In genomic region chr13:49690990-49691886, GRCh38 we compare ENCODE assay signal across 8 cellular contexts. TPM values are rescaled to one million over a fixed set of nuclear protein-coding genes. Genes with fewer than 3 reads are reported as not detected.
DNase-seq lines count a peak whose midpoint lies in the region; ATAC-seq and TF ChIP-seq lines count a peak whose summit lies in the region.

Gene EBPL, minus strand, starts transcription at chr13:49691486. Its CDS starts 62 bp downstream, at chr13:49691424.

- peaks cover 24% of the 10 kb centered on the region for H3K4me1 Mint-ChIP-seq in T-helper 17 cell

- WGBS in psoas muscle, 3 donors = 0 to 2% (median 1%) methylated on average over 56 to 69 of the region's 69 CpGs
- WGBS in urinary bladder = 1% methylated on average over 69 of the region's 69 CpGs

- H3K27ac Mint-ChIP-seq in T-helper 17 cell = peak within 1 kb of the TSS; percentile 62

- H3K4me3 ChIP-seq in right atrium auricular region (peak within 1 kb of the TSS; percentile 61 to 75), psoas muscle (peak within 1 kb of the TSS; percentile 92), urinary bladder (ENCODE audit: low read depth, low read length) (peak within 1 kb of the TSS; percentile 79)

- H3K27ac ChIP-seq in right atrium auricular region (peak within 1 kb of the TSS; percentile 64 to 85), psoas muscle (peak within 1 kb of the TSS; percentile 92), urinary bladder (ENCODE audit: low read depth) (peak within 1 kb of the TSS; percentile 80)

- H3K9me3 ChIP-seq in T-helper 17 cell (ENCODE audit: control insufficient read depth, low read length, poor library complexity, severe bottlenecking) (no peaks in the 10 kb centered on the region), right atrium auricular region (no peaks in the 10 kb centered on the region), psoas muscle (no peaks in the 10 kb centered on the region)

- H3K27me3 ChIP-seq in right atrium auricular region = no peaks in the 10 kb centered on the region
- H3K27me3 ChIP-seq in psoas muscle (ENCODE audit: insufficient read depth in 3 of 3, low read length in 2 of 3) = no peaks in the 10 kb centered on the region

- DNase-seq in GM13977 (ENCODE audit: low spot score) (peak; percentile 96), NCI-H1436 (lab: John Stamatoyannopoulos, UW) (peak; percentile 76), T-helper 17 cell (peak; percentile 59 to 83 (median 80)), amygdala (lab: John Stamatoyannopoulos, UW) (peak in 54 of 56 donors; percentile 18 to 90 (median 70)), right atrium auricular region (ENCODE audit: low spot score) (peak; percentile 90), psoas muscle (peak; percentile 95 to 96)

- H3K36me3 ChIP-seq in right atrium auricular region (no peaks in the 10 kb centered on the region), psoas muscle (ENCODE audit: insufficient read depth in 1 of 2, low read depth in 1 of 2) (peaks cover 4 to 21% of the 10 kb centered on the region in 2 donors), urinary bladder (ENCODE audit: insufficient read depth) (no peaks in the 10 kb centered on the region)

- H3K4me1 ChIP-seq in right atrium auricular region (peaks cover 0 to 23% of the 10 kb centered on the region in 2 donors), psoas muscle (peaks cover 10% of the 10 kb centered on the region), urinary bladder (ENCODE audit: insufficient read depth) (no peaks in the 10 kb centered on the region)

- intact Hi-C loops in psoas muscle (cut with DNase I) = loop anchor here in 1 of 2 donors (2.0 to 5.0 kb wide), 2 partner anchors 39 to 102 kb away; partner anchors contain the start of gene KPNA3

- TF ChIP-seq CTCF in GM13977 (IDR thresholded peaks at IDR 0.05; ENCODE audit: extremely low read depth, insufficient read depth, missing control alignments) (no peak), right atrium auricular region (IDR thresholded peaks at IDR 0.05) (no peak), psoas muscle (IDR thresholded peaks at IDR 0.05) (no peak)

- H3K4me3 Mint-ChIP-seq in T-helper 17 cell = peak within 1 kb of the TSS; percentile 90

- no peaks in the 10 kb centered on the region for H3K36me3 Mint-ChIP-seq in T-helper 17 cell (ENCODE audit: low read depth)

- in situ Hi-C loops in GM13977 (cut with MboI; ENCODE audit: low pct_unique_long_range_greater_than_20kb, low sequenced_read_pairs, unreplicated experiment) = no loop called here

- ATAC-seq in HG02798 (IDR thresholded peaks at IDR 0.05; ENCODE audit: poor library complexity, unreplicated experiment) (peak; percentile 99), T-helper 17 cell (peak; percentile 97), psoas muscle (peak; percentile 96 to 97 (median 96))

- H3K27me3 Mint-ChIP-seq in T-helper 17 cell = no peaks in the 10 kb centered on the region

RNA-seq across cellular contexts. Expression of gene EBPL, which starts in this region (rescaled TPM):
- 10 to 100 TPM; 11.8 to 17.1 TPM for total RNA-seq in T-helper 17 cell
- 10 to 100 TPM; 17.6 to 22.6 TPM for total RNA-seq in right atrium auricular region
- 10 to 100 TPM in 1 of 4 donors, 1 to 10 TPM in 3; 6.2 to 10.6 (median 8.4) TPM for total RNA-seq in psoas muscle
- polyA plus RNA-seq in psoas muscle = 1 to 10 TPM; 4.8 to 8.8 (median 7.0) TPM
- 38.2 TPM for total RNA-seq in urinary bladder
- polyA plus RNA-seq in urinary bladder = 54.5 TPM

Comparison
In these comparisons a context has a peak if more than half of its experiments do, and no peak if none do; other contexts are left out.
1. Peak in every context shown above with its lines: DNase-seq, ATAC-seq, H3K4me3 ChIP-seq and H3K27ac ChIP-seq.